ENCODE assay signal across 8 cellular contexts in genomic region chr3:23324745-23325144, GRCh38.
DNase-seq lines count a peak whose midpoint lies in the region; ATAC-seq and TF ChIP-seq lines count a peak whose summit lies in the region.
"Had no signal": no experiment of that assay in that cellular context is flagged by ENCODE, and none has a peak within 500 bp of the region (broad histone marks: within the 10 kb centered on the region; RNA-seq: fewer than 3 reads in every experiment).

No MANE protein-coding gene starts in this region.

- H2BK5ac ChIP-seq in IMR-90 (ENCODE audit: low read depth, low read length, poor library complexity, severe bottlenecking): no peak overlapping the region

- H3K4me3 ChIP-seq in IMR-90 (ENCODE audit: insufficient read depth, low read depth, low read length) (no peak overlapping the region), mammary epithelial cell (replicated peaks in 1 of 3; ENCODE audit: insufficient read depth in 1 of 3, low read depth in 2 of 3, low read length in 3 of 3) (peak overlapping the region in 2 of 3 experiments; percentile 39 to 43), ovary (no peak overlapping the region)
- H3K4me3 ChIP-seq: suprapubic skin had no signal

- H2AK9ac ChIP-seq in IMR-90 (replicated peaks; ENCODE audit: low read depth, low read length, poor library complexity): no peak overlapping the region

- H3K79me2 ChIP-seq in mammary epithelial cell (ENCODE audit: insufficient read depth, low read length): peaks cover 68% of the 10 kb centered on the region

- TF ChIP-seq POLR2A in IMR-90 (IDR thresholded peaks at IDR 0.05; ENCODE audit: low read depth, low read length) (no peak), ovary (IDR thresholded peaks at IDR 0.05) (no peak)

- no peak overlapping the region for H3K18ac ChIP-seq in IMR-90 (ENCODE audit: low read depth, low read length)

- H3K9ac ChIP-seq in IMR-90 (ENCODE audit: low read depth, low read length) (no peak overlapping the region), mammary epithelial cell (ENCODE audit: insufficient read depth, low read length) (peak overlapping the region; percentile 27)

- no peak for TF ChIP-seq EP300 in ovary (IDR thresholded peaks at IDR 0.05)

- H3K27me3 ChIP-seq in IMR-90 (ENCODE audit: control insufficient read depth, insufficient read depth, low read length): no peaks in the 10 kb centered on the region; the same call in 1 of the 2 replicates
- no peaks in the 10 kb centered on the region for H3K27me3 ChIP-seq in mammary epithelial cell (ENCODE audit: insufficient read depth, low read length)
- no peaks in the 10 kb centered on the region for H3K27me3 ChIP-seq in ovary
- H3K27me3 ChIP-seq: suprapubic skin had no signal

- H2BK20ac ChIP-seq in IMR-90 (ENCODE audit: low read depth, low read length): no peak overlapping the region

- H3K9me3 ChIP-seq in IMR-90 (ENCODE audit: control insufficient read depth, insufficient read depth, low read length) (no peaks in the 10 kb centered on the region), mammary epithelial cell (replicated peaks; ENCODE audit: insufficient read depth, low read length) (no peaks in the 10 kb centered on the region), ovary (no peaks in the 10 kb centered on the region)
- H3K9me3 ChIP-seq: suprapubic skin had no signal

- POLR2A ChIA-PET in IMR-90 (lab: Charles Lee; ENCODE audit: unreplicated experiment): no interaction called here

- no peak overlapping the region for H4K8ac ChIP-seq in IMR-90 (ENCODE audit: low read depth in 2 of 2, low read length in 2 of 2)

- TF ChIP-seq CTCF in IMR-90 (conservative IDR thresholded peaks at IDR 0.05; ENCODE audit: low read depth, low read length) (no peak), mammary epithelial cell (conservative IDR thresholded peaks at IDR 0.05 in 1 of 2, IDR thresholded peaks at IDR 0.05 in 1 of 2; ENCODE audit: extremely low read depth in 1 of 2, insufficient read depth in 1 of 2, low read depth in 1 of 2, low read length in 2 of 2) (no peak), ovary (IDR thresholded peaks at IDR 0.05) (no peak)

- no peak overlapping the region for H2BK15ac ChIP-seq in IMR-90 (ENCODE audit: low read depth, low read length)

- DNase-seq in IMR-90 (peak; percentile 65), mammary epithelial cell (peak; percentile 60), NCI-H187 (lab: John Stamatoyannopoulos, UW) (no peak), ovary (no peak)
- no peak for DNase-seq in stimulated activated naive CD8-positive, alpha-beta T cell treated with anti-CD3 and anti-CD28 coated beads, Interleukin-15, amount 100 ng/mL, for 72 hours
- DNase-seq in stimulated activated CD4-positive, alpha-beta T cell treated with anti-CD3 and anti-CD28 coated beads, Interleukin-12 subunit alpha, Interleukin-12 subunit beta, amount 100 ng/mL, for 4 hours: no peak

- intact Hi-C loops in IMR-90 (cut with micrococcal nuclease): no loop called here
- intact Hi-C loops in mammary epithelial cell (cut with micrococcal nuclease): no loop called here
- intact Hi-C loops in ovary (cut with DNase I): no loop called here

- BruUV-seq in IMR-90 (replicated peaks; lab: Mats Ljungman, UMichigan) (no TSS peak), mammary epithelial cell (replicated peaks; lab: Mats Ljungman, UMichigan) (TSS peak; percentile 9)

- peaks cover 0 to 8% of the 10 kb centered on the region in 2 experiments; a peak in 2 of 4 replicates for H3K79me1 ChIP-seq in IMR-90 (ENCODE audit: low read depth in 1 of 2, low read length in 2 of 2)

- H2AK5ac ChIP-seq in IMR-90 (ENCODE audit: low read depth, low read length): no peak overlapping the region

- H3K27me3 Mint-ChIP-seq in stimulated activated naive CD8-positive, alpha-beta T cell treated with anti-CD3 and anti-CD28 coated beads, Interleukin-15, amount 100 ng/mL, for 72 hours: no peaks in the 10 kb centered on the region

- no peaks in the 10 kb centered on the region for H3K4me1 ChIP-seq in IMR-90 (ENCODE audit: control insufficient read depth, insufficient read depth, low read length)
- H3K4me1 ChIP-seq in mammary epithelial cell (ENCODE audit: insufficient read depth, low read length): peaks cover 24% of the 10 kb centered on the region
- no peaks in the 10 kb centered on the region for H3K4me1 ChIP-seq in ovary (ENCODE audit: insufficient read depth)
- H3K4me1 ChIP-seq: suprapubic skin had no signal

- ATAC-seq in GM19395 (IDR thresholded peaks at IDR 0.05; ENCODE audit: unreplicated experiment) (peak; percentile 75), IMR-90 (ENCODE audit: low read depth) (peak; percentile 80)
- peak; percentile 72 for ATAC-seq in stimulated activated naive CD8-positive, alpha-beta T cell treated with anti-CD3 and anti-CD28 coated beads, Interleukin-15, amount 100 ng/mL, for 72 hours

- no peak overlapping the region for H3K4me3 Mint-ChIP-seq in stimulated activated naive CD8-positive, alpha-beta T cell treated with anti-CD3 and anti-CD28 coated beads, Interleukin-15, amount 100 ng/mL, for 72 hours

- peaks cover 25% of the 10 kb centered on the region for H3K4me1 Mint-ChIP-seq in stimulated activated naive CD8-positive, alpha-beta T cell treated with anti-CD3 and anti-CD28 coated beads, Interleukin-15, amount 100 ng/mL, for 72 hours

- H4K20me1 ChIP-seq in IMR-90 (ENCODE audit: insufficient read depth, low read length) (no peaks in the 10 kb centered on the region; the same call in 1 of the 2 replicates), mammary epithelial cell (ENCODE audit: insufficient read depth, low read length) (no peaks in the 10 kb centered on the region)

- H3K36me3 ChIP-seq in IMR-90 (ENCODE audit: control insufficient read depth, insufficient read depth, low read length): no peaks in the 10 kb centered on the region
- no peaks in the 10 kb centered on the region for H3K36me3 ChIP-seq in mammary epithelial cell (ENCODE audit: insufficient read depth, low read length)
- no peaks in the 10 kb centered on the region for H3K36me3 ChIP-seq in ovary
- H3K36me3 ChIP-seq: suprapubic skin had no signal

- no peaks in the 10 kb centered on the region for H3K9me3 Mint-ChIP-seq in stimulated activated naive CD8-positive, alpha-beta T cell treated with anti-CD3 and anti-CD28 coated beads, Interleukin-15, amount 100 ng/mL, for 72 hours

- H3K27ac Mint-ChIP-seq in stimulated activated naive CD8-positive, alpha-beta T cell treated with anti-CD3 and anti-CD28 coated beads, Interleukin-15, amount 100 ng/mL, for 72 hours: no peak overlapping the region

- no peak overlapping the region for H4K91ac ChIP-seq in IMR-90 (ENCODE audit: insufficient read depth, low read depth, low read length)

- no peak overlapping the region for H2BK120ac ChIP-seq in IMR-90 (ENCODE audit: low read depth, low read length)

- no CpG with 5 or more reads among the region's 1 CpG for WGBS in IMR-90 (ENCODE audit: extremely low coverage in 2 of 2, insufficient read length in 1 of 2), 2 experiments
- WGBS in mammary epithelial cell (ENCODE audit: low coverage, missing lambda C conversion rate): 0% methylated on average over 1 of the region's 1 CpG
- 6 to 25% (median 9%) methylated on average over 1 of the region's 1 CpG for WGBS in ovary, 3 donors

- H3K27ac ChIP-seq in IMR-90 (ENCODE audit: insufficient read depth, low read length) (no peak overlapping the region), mammary epithelial cell (ENCODE audit: insufficient read depth, low read depth, low read length) (peak overlapping the region; percentile 77), ovary (no peak overlapping the region)
- H3K27ac ChIP-seq: suprapubic skin had no signal

- in situ Hi-C loops in IMR-90 (cut with MboI; ENCODE audit: low sequenced_read_pairs) (no loop called here), mammary epithelial cell (cut with MboI; ENCODE audit: low sequenced_read_pairs in 2 of 2) (no loop called here)

- no peak overlapping the region for H4K5ac ChIP-seq in IMR-90 (ENCODE audit: low read depth, low read length)

- H3K4ac ChIP-seq in IMR-90 (ENCODE audit: low read depth, low read length): no peak overlapping the region

- H3K56ac ChIP-seq in IMR-90 (ENCODE audit: extremely low read depth, insufficient read depth, low read length): no peak overlapping the region

- H3K23ac ChIP-seq in IMR-90 (ENCODE audit: low read depth, low read length): no peak overlapping the region

- H3K9me1 ChIP-seq in IMR-90 (ENCODE audit: insufficient read depth, low read length): no peaks in the 10 kb centered on the region

- CTCF ChIA-PET in IMR-90 (lab: Yijun Ruan, JAX): no interaction called here
- CTCF ChIA-PET in mammary epithelial cell (lab: Charles Lee; ENCODE audit: low non-redundant PET): no interaction called here

- H2AFZ ChIP-seq in IMR-90 (replicated peaks; ENCODE audit: low read length, poor library complexity) (no peak overlapping the region), mammary epithelial cell (ENCODE audit: low read depth, low read length) (no peak overlapping the region)

- no peak overlapping the region for H3K14ac ChIP-seq in IMR-90 (replicated peaks; ENCODE audit: low read depth, low read length)

- no peak for TF ChIP-seq RAD21 in IMR-90 (IDR thresholded peaks at IDR 0.05; ENCODE audit: low read length)

- peak overlapping the region; percentile 75 for H3K4me2 ChIP-seq in IMR-90 (ENCODE audit: low read depth, low read length)
- peak overlapping the region; percentile 92 for H3K4me2 ChIP-seq in mammary epithelial cell (ENCODE audit: insufficient read depth, low read depth, low read length)

- dilution Hi-C loops in IMR-90 (cut with HindIII; ENCODE audit: low sequenced_read_pairs, unreplicated experiment): no loop called here
- dilution Hi-C loops in mammary epithelial cell (cut with HindIII; ENCODE audit: low sequenced_read_pairs): no loop called here

TF ChIP-seq in IMR-90, 13 proteins besides CTCF, POLR2A, EP300 and RAD21 (continues in another document):
- TF ChIP-seq RFX5 (IDR thresholded peaks at IDR 0.05; ENCODE audit: low read depth, low read length): no peak
- no peak for TF ChIP-seq MAZ (IDR thresholded peaks at IDR 0.05; ENCODE audit: borderline replicate concordance, low read depth, low read length)
- no peak for TF ChIP-seq CHD1 (IDR thresholded peaks at IDR 0.05; ENCODE audit: low read depth, low read length)
- TF ChIP-seq MXI1 (IDR thresholded peaks at IDR 0.05; ENCODE audit: borderline replicate concordance, low read depth, low read length): no peak
- TF ChIP-seq CEBPB (IDR thresholded peaks at IDR 0.05; ENCODE audit: low read depth, low read length): no peak
- no peak for TF ChIP-seq BHLHE40 (IDR thresholded peaks at IDR 0.05; ENCODE audit: low read depth, low read length)
- no peak for TF ChIP-seq FOS (IDR thresholded peaks at IDR 0.05; ENCODE audit: low read depth, low read length)
- TF ChIP-seq ELK1 (IDR thresholded peaks at IDR 0.05; ENCODE audit: borderline replicate concordance, low read depth, low read length): no peak

Comparison
In these comparisons a context has a peak if more than half of its experiments do, and no peak if none do; other contexts are left out.
1. DNase-seq: peak in IMR-90 (single experiment) and mammary epithelial cell (single experiment); none in stimulated activated naive CD8-positive, alpha-beta T cell treated with anti-CD3 and anti-CD28 coated beads, Interleukin-15, amount 100 ng/mL, for 72 hours (0 of 2), NCI-H187 (0 of 2), stimulated activated CD4-positive, alpha-beta T cell treated with anti-CD3 and anti-CD28 coated beads, Interleukin-12 subunit alpha, Interleukin-12 subunit beta, amount 100 ng/mL, for 4 hours (single experiment) and ovary (0 of 5).
2. H3K4me3 ChIP-seq: peak in mammary epithelial cell (2 of 3); none in IMR-90 (single experiment) and ovary (single experiment).
3. Peak in every context shown above with its lines, with median percentiles within 50 percentile points of each other: ATAC-seq.